ENCODE assay signal across 1 cellular context in genomic region chr21:45411810-45412206, GRCh38.
A peak's percentile ranks its signal among the peaks of the same experiment; 100 is the strongest.
TF ChIP-seq lines count a peak whose summit lies in the region.

No MANE protein-coding gene starts in this region.

TF ChIP-seq in K562, 482 proteins besides CTCF, POLR2A, EP300 and RAD21 (continued from another document and continues in another):
- TF ChIP-seq MGA (IDR thresholded peaks at IDR 0.05) (peak; percentile 70), ZNF133 (CRISPR knock-in tag; IDR thresholded peaks at IDR 0.05) (0 out of 2 replicates have a peak, but pooled peaks have one; percentile 35), HIVEP1 (CRISPR knock-in tag; IDR thresholded peaks at IDR 0.05) (0 out of 2 replicates have a peak, but pooled peaks have one; percentile 9), ZNF592 (IDR thresholded peaks at IDR 0.05) (peak; percentile 62; the same call in 1 of the 2 replicates), FUS (optimal IDR thresholded peaks at IDR 0.05; ENCODE audit: low read depth, low read length) (no peak), THRAP3 (IDR thresholded peaks at IDR 0.05; ENCODE audit: borderline replicate concordance) (no peak), ARNT (IDR thresholded peaks at IDR 0.05) (no peak), BACH1 (tag; IDR thresholded peaks at IDR 0.05) (no peak), ZBTB17 (CRISPR knock-in tag; IDR thresholded peaks at IDR 0.05) (no peak), POLR3G (IDR thresholded peaks at IDR 0.05; ENCODE audit: extremely low read depth, insufficient read length, insufficient replicate concordance) (no peak), MTA1 (IDR thresholded peaks at IDR 0.05; ENCODE audit: borderline replicate concordance) (no peak), SPI1 (IDR thresholded peaks at IDR 0.05; ENCODE audit: borderline replicate concordance, low read depth, low read length) (no peak), CTCFL (IDR thresholded peaks at IDR 0.05; ENCODE audit: borderline replicate concordance, insufficient read depth, low read depth, low read length, poor library complexity, severe bottlenecking) (no peak), GATA2 (CRISPR knock-in tag; IDR thresholded peaks at IDR 0.05) (no peak), HEY1 (CRISPR knock-in tag; IDR thresholded peaks at IDR 0.05; ENCODE audit: borderline replicate concordance) (no peak), ZBTB33 (CRISPR knock-in tag; IDR thresholded peaks at IDR 0.05) (0 out of 2 replicates have a peak, but pooled peaks have one; percentile 39), FOXA1 (IDR thresholded peaks at IDR 0.05; ENCODE audit: borderline replicate concordance) (no peak), GATAD2A (IDR thresholded peaks at IDR 0.05) (no peak), RERE (CRISPR knock-in tag; IDR thresholded peaks at IDR 0.05; ENCODE audit: borderline replicate concordance) (no peak), ARID3A (IDR thresholded peaks at IDR 0.05; ENCODE audit: borderline replicate concordance, low read depth, low read length) (no peak), XRCC3 (IDR thresholded peaks at IDR 0.05) (no peak), MBD2 (IDR thresholded peaks at IDR 0.05; ENCODE audit: borderline replicate concordance, low read depth) (no peak), HMG20B (CRISPR knock-in tag; IDR thresholded peaks at IDR 0.05) (no peak), SREBF1 (IDR thresholded peaks at IDR 0.05; ENCODE audit: borderline replicate concordance, low read depth, low read length) (no peak), NR4A1 (CRISPR knock-in tag; IDR thresholded peaks at IDR 0.05) (no peak), NR4A1 (tag; IDR thresholded peaks at IDR 0.05) (0 out of 2 replicates have a peak, but pooled peaks have one; percentile 4)
